ENCODE assay signal across 1 cellular context in the genomic region with DNA sequence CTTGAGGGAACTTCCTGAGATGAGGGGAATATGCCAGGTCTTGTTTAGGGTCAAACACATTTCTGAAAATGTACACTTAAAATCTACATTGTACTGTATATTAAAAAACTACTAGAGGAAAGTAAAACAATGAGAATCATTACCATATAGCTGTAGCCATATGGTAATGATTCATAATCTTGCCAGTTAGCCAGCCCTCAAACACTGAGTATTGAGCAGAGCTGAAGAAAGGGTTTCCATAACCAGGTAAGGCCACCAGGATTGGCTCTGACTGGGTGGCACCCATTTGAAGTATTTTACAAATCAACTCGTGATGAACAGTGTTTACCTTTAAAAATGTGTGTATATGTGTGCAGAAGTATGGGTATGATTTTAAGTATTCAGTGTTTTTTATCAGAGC.
TF ChIP-seq lines count a peak whose summit lies in the region.

No MANE protein-coding gene starts in this region.

TF ChIP-seq in WTC11, 78 proteins besides CTCF, POLR2A, EP300 and RAD21:
- TF ChIP-seq NFATC4 (CRISPR knock-in tag; IDR thresholded peaks at IDR 0.05) (no peak), E2F1 (CRISPR knock-in tag; IDR thresholded peaks at IDR 0.05) (no peak), CREB1 (CRISPR knock-in tag; IDR thresholded peaks at IDR 0.05) (no peak), ATF3 (CRISPR knock-in tag; conservative IDR thresholded peaks at IDR 0.05) (no peak), ZNF317 (CRISPR knock-in tag; IDR thresholded peaks at IDR 0.05; ENCODE audit: borderline replicate concordance, low read depth) (no peak), TEAD4 (CRISPR knock-in tag; IDR thresholded peaks at IDR 0.05) (no peak), CBFB (CRISPR knock-in tag; IDR thresholded peaks at IDR 0.05; ENCODE audit: low read depth) (no peak), GTF2I (CRISPR knock-in tag; conservative IDR thresholded peaks at IDR 0.05) (no peak)
